9 cellular contexts compared by ENCODE assay signal in genomic region chr18:2960983-2961696, GRCh38. TPM values are rescaled to one million over a fixed set of nuclear protein-coding genes. Genes with fewer than 3 reads are reported as not detected.
DNase-seq lines count a peak whose midpoint lies in the region; ATAC-seq, FAIRE-seq and TF ChIP-seq lines count a peak whose summit lies in the region.
"Had no signal": no experiment of that assay in that cellular context is flagged by ENCODE, and none has a peak within 500 bp of the region (broad histone marks: within the 10 kb centered on the region; RNA-seq: fewer than 3 reads in every experiment).

No MANE protein-coding gene starts in this region.

- H3K4me1 Mint-ChIP-seq in nephron progenitor cell = peaks cover 48% of the 10 kb centered on the region

- ATAC-seq in HepG2 (no peak), GM18498 (IDR thresholded peaks at IDR 0.05; ENCODE audit: unreplicated experiment) (no peak)

- peaks cover 3% of the 10 kb centered on the region for H3K27me3 Mint-ChIP-seq in nephron progenitor cell (ENCODE audit: low read depth, poor library complexity)

- no peak overlapping the region for H3K4me3 Mint-ChIP-seq in nephron progenitor cell

- H2AFZ ChIP-seq in HepG2 (ENCODE audit: low read length) = no peak overlapping the region

- H3K9ac ChIP-seq in liver (ENCODE audit: low read depth in 1 of 2, low read length in 2 of 2) (no peak overlapping the region), HepG2 (ENCODE audit: insufficient read depth, low read depth, low read length) (no peak overlapping the region), colonic mucosa (ENCODE audit: low read depth in 2 of 2, low read length in 2 of 2) (peak overlapping the region; percentile 8 to 41)

- WGBS in liver = 60% methylated on average over 7 of the region's 7 CpGs
- WGBS in HepG2 (ENCODE audit: low lambda C conversion rate) = 93% methylated on average over 7 of the region's 7 CpGs

- intact Hi-C loops in HepG2 (cut with micrococcal nuclease; ENCODE audit: unreplicated experiment) (no loop called here), colonic mucosa (cut with DNase I) (no loop called here)

- POLR2A ChIA-PET in HepG2 (lab: Yijun Ruan, JAX) = no interaction called here

- H4K20me1 ChIP-seq in HepG2 (ENCODE audit: insufficient read depth, low read length) = peaks cover 53% of the 10 kb centered on the region

- H3K36me3 ChIP-seq in liver (ENCODE audit: control insufficient read depth in 4 of 4, insufficient read depth in 3 of 4, low read depth in 1 of 4, low read length in 3 of 4) (peaks cover 0 to 39% (median 13%) of the 10 kb centered on the region in 4 donors), HepG2 (replicated peaks in 1 of 2; ENCODE audit: control insufficient read depth in 1 of 2, insufficient read depth in 2 of 2, low read length in 2 of 2) (peaks cover 7 to 44% of the 10 kb centered on the region in 2 experiments), colonic mucosa (no peaks in the 10 kb centered on the region)

- BruUV-seq in HepG2 (replicated peaks; lab: Mats Ljungman, UMichigan) = no TSS peak

- H3K9me3 ChIP-seq in liver (ENCODE audit: control insufficient read depth in 4 of 4, low read length in 3 of 4) (no peaks in the 10 kb centered on the region), HepG2 (ENCODE audit: low read length) (no peaks in the 10 kb centered on the region), colonic mucosa (no peaks in the 10 kb centered on the region)

- peaks cover 83% of the 10 kb centered on the region for H3K79me2 ChIP-seq in HepG2 (ENCODE audit: insufficient read depth, low read length)

- H3K36me3 Mint-ChIP-seq in nephron progenitor cell (ENCODE audit: low read depth) = peaks cover 58% of the 10 kb centered on the region

- H3K4me3 ChIP-seq in liver (ENCODE audit: low read depth in 1 of 3, low read length in 3 of 3) (no peak overlapping the region), HepG2 (replicated peaks in 1 of 3; ENCODE audit: insufficient read depth in 1 of 3, low read depth in 2 of 3, low read length in 3 of 3) (no peak overlapping the region), colonic mucosa (no peak overlapping the region)

- no peak for TF ChIP-seq EP300 in HepG2 (IDR thresholded peaks at IDR 0.05; ENCODE audit: low read depth in 2 of 2, low read length in 2 of 2)
- TF ChIP-seq EP300 in HepG2 (CRISPR knock-in tag; IDR thresholded peaks at IDR 0.05; ENCODE audit: borderline replicate concordance) = no peak

- H3K4me2 ChIP-seq in HepG2 (ENCODE audit: low read depth, low read length) = no peak overlapping the region

- no peak for FAIRE-seq in HepG2 (lab: Jason Lieb, UNC)

- in situ Hi-C loops in HepG2 (cut with HindIII; ENCODE audit: extremely low pct_ligation_motif_present, low pct_unique_long_range_greater_than_20kb) = no loop called here

- CTCF ChIA-PET in HepG2 (lab: Yijun Ruan, JAX; ENCODE audit: low intra/inter-chr PET ratio, low total read pairs) = no interaction called here

- no peak for TF ChIP-seq CTCF in liver (IDR thresholded peaks at IDR 0.05; ENCODE audit: low read depth, low read length, missing input control)
- no peak for TF ChIP-seq CTCF in HepG2 (CRISPR knock-in tag; IDR thresholded peaks at IDR 0.05)
- TF ChIP-seq CTCF in colonic mucosa (IDR thresholded peaks at IDR 0.05) = no peak
- no peak for TF ChIP-seq CTCF in nephron progenitor cell (IDR thresholded peaks at IDR 0.05)

- TF ChIP-seq POLR2A in HepG2 (IDR thresholded peaks at IDR 0.05; ENCODE audit: insufficient read depth in 1 of 2, low read depth in 2 of 2, low read length in 2 of 2) = no peak

- peak overlapping the region; percentile 45 to 67 for H3K27ac ChIP-seq in liver (ENCODE audit: low read depth in 1 of 2, low read length in 2 of 2)
- H3K27ac ChIP-seq in HepG2 (ENCODE audit: extremely low read length, insufficient read depth, low read length) = no peak overlapping the region
- H3K27ac ChIP-seq in colonic mucosa = peak overlapping the region; percentile 63

- TF ChIP-seq RAD21 in liver (IDR thresholded peaks at IDR 0.05) (no peak), HepG2 (CRISPR knock-in tag; IDR thresholded peaks at IDR 0.05) (no peak)

- DNase-seq in HepG2 (ENCODE audit: low spot score) (no peak), colonic mucosa (no peak), nephron progenitor cell (no peak), NCI-H2081 treated with DMSO at 0.1 percent for 48 hours (lab: John Stamatoyannopoulos, UW) (no peak), T-helper 9 cell (no peak), NCI-H1092 (lab: John Stamatoyannopoulos, UW) (no peak)
- DNase-seq: Calu3 had no signal

- no peaks in the 10 kb centered on the region for H3K27me3 ChIP-seq in liver (ENCODE audit: control insufficient read depth in 4 of 4, insufficient read depth in 4 of 4, low read length in 3 of 4)
- H3K27me3 ChIP-seq in HepG2 (ENCODE audit: control insufficient read depth in 1 of 2, insufficient read depth in 2 of 2, low read length in 2 of 2) = no peaks in the 10 kb centered on the region
- H3K27me3 ChIP-seq in colonic mucosa = no peaks in the 10 kb centered on the region

- H3K27ac Mint-ChIP-seq in nephron progenitor cell = peak overlapping the region; percentile 98

- H3K9me3 Mint-ChIP-seq in nephron progenitor cell = no peaks in the 10 kb centered on the region

- peaks cover 2 to 44% (median 33%) of the 10 kb centered on the region in 4 donors for H3K4me1 ChIP-seq in liver (ENCODE audit: control insufficient read depth in 4 of 4, insufficient read depth in 4 of 4, low read length in 3 of 4)
- peaks cover 54% of the 10 kb centered on the region for H3K4me1 ChIP-seq in HepG2 (ENCODE audit: insufficient read depth, low read length)
- H3K4me1 ChIP-seq in colonic mucosa = no peaks in the 10 kb centered on the region

TF ChIP-seq in liver, 16 proteins besides CTCF, POLR2A, EP300 and RAD21 (continues in another document):
- TF ChIP-seq GABPA (IDR thresholded peaks at IDR 0.05 in 1 of 2, conservative IDR thresholded peaks at IDR 0.05 in 1 of 2) = no peak
- TF ChIP-seq MAX (IDR thresholded peaks at IDR 0.05) = no peak
- TF ChIP-seq YY1 (IDR thresholded peaks at IDR 0.05) = peak; percentile 17
- TF ChIP-seq RXRA (IDR thresholded peaks at IDR 0.05) = no peak
- peak; percentile 65 to 78 for TF ChIP-seq HNF4A (conservative IDR thresholded peaks at IDR 0.05)

TF ChIP-seq in HepG2, 621 proteins besides CTCF, POLR2A, EP300 and RAD21:
- TF ChIP-seq JDP2 (CRISPR knock-in tag; IDR thresholded peaks at IDR 0.05; ENCODE audit: borderline replicate concordance) = no peak
- TF ChIP-seq U2AF1 (optimal IDR thresholded peaks at IDR 0.05; ENCODE audit: low read depth, low read length) = no peak
- no peak for TF ChIP-seq NR2F1 (CRISPR knock-in tag; IDR thresholded peaks at IDR 0.05)

RNA-seq across cellular contexts. Expression of gene LPIN2, which starts 51.8 kb away (rescaled TPM):
- total RNA-seq in liver (100 to 1,000 TPM; 142 to 284 TPM), HepG2 (2016; rRNA removed; fragmentation: Illumina TruSeq; extraction: Trizol) (46.0 and 59.5 TPM in 2 replicates), colonic mucosa (10 to 100 TPM; 23.6 to 59.0 TPM)
- polyA plus RNA-seq in liver (10 to 100 TPM; 58.6 to 63.3 TPM), HepG2 (2011; rRNA removed) (110 and 119 TPM in 2 replicates)
- 12.8 and 14.6 TPM in 2 replicates for total RNA-seq in HepG2 (2016; cell fraction: cytosol; rRNA removed; fragmentation: Illumina TruSeq; extraction: Trizol; ENCODE audit: low read depth)
- 44.4 and 54.4 TPM in 2 replicates for total RNA-seq in HepG2 (2016; cell fraction: insoluble cytoplasmic fraction; rRNA removed; fragmentation: Illumina TruSeq; extraction: Trizol)
- 20.5 and 21.5 TPM in 2 replicates for total RNA-seq in HepG2 (2016; cell fraction: membrane; rRNA removed; fragmentation: Illumina TruSeq; extraction: Trizol)
- total RNA-seq in HepG2 (2016; cell fraction: nucleus; rRNA removed; fragmentation: Illumina TruSeq; extraction: Trizol) = 50.5 and 53.1 TPM in 2 replicates
- 76.4 and 101 TPM in 2 replicates for polyA plus RNA-seq in HepG2 (2011; cell fraction: cytosol; rRNA removed)
- 114 and 124 TPM in 2 replicates for polyA plus RNA-seq in HepG2 (2011; cell fraction: nucleus; rRNA removed)
- 53.5 and 68.4 TPM in 2 replicates for polyA plus RNA-seq in HepG2 (2012)
- polyA plus RNA-seq in HepG2 (2016; cell fraction: cytosol; fragmentation: Illumina TruSeq; extraction: Trizol; ENCODE audit: low read depth) = 1.7 and 2.2 TPM in 2 replicates
- 32.7 and 38.7 TPM in 2 replicates for polyA plus RNA-seq in HepG2 (2016; cell fraction: insoluble cytoplasmic fraction; fragmentation: Illumina TruSeq; extraction: Trizol; ENCODE audit: low read depth)
- 5.6 and 6.6 TPM in 2 replicates for polyA plus RNA-seq in HepG2 (2016; cell fraction: membrane; fragmentation: Illumina TruSeq; extraction: Trizol; ENCODE audit: low read depth)
- 51.6 and 53.6 TPM in 2 replicates for polyA plus RNA-seq in HepG2 (2016; cell fraction: nucleus; fragmentation: Illumina TruSeq; extraction: Trizol; ENCODE audit: insufficient read depth, low read depth)
- polyA minus RNA-seq in HepG2 (2011; rRNA and poly(A)+ RNA removed; ENCODE audit: low replicate concordance) = 31.2 and 149 TPM in 2 replicates
- 95.1 and 103 TPM in 2 replicates for polyA minus RNA-seq in HepG2 (2011; cell fraction: cytosol; rRNA and poly(A)+ RNA removed)
- polyA minus RNA-seq in HepG2 (2011; cell fraction: nucleus; rRNA and poly(A)+ RNA removed) = 171 and 204 TPM in 2 replicates

Comparison
In these comparisons a context has a peak if more than half of its experiments do, and no peak if none do; other contexts are left out.
1. H3K9ac ChIP-seq: peak in colonic mucosa (2 of 2); none in liver (0 of 2) and HepG2 (single experiment).